ENCODE assay signal across 24 cellular contexts in the genomic region with DNA sequence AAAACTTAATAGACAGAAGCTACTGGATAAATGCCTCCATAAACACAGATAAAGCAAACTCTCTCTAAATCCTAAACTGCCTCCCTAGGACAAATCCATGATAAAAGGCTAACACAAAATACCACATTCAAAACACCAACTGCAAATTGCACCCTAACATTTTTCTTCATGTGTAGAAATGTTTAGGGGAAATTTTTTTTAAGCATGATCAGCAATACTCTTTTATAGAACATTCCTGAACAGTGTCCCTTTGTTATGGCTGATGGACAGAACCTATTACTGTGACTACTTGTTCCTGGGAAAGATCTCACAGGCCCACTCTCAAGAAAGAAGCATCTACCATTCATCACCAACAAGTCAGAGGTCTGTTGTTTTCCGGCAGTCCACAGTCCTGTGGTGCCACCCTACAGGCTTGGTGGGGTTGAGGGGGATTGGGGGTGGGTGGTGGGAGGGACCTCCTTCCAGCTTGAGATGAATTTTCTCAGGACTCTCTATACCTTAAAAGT.
DNase-seq lines count a peak whose midpoint lies in the region; ATAC-seq, FAIRE-seq and TF ChIP-seq lines count a peak whose summit lies in the region.
"Had no signal": no experiment of that assay in that cellular context is flagged by ENCODE, and none has a peak within 500 bp of the region (broad histone marks: within the 10 kb centered on the region; RNA-seq: fewer than 3 reads in every experiment).

No MANE protein-coding gene starts in this region.

- ATAC-seq in HepG2, result no peak
- no peak for ATAC-seq in right lobe of liver
- no peak for ATAC-seq in K562
- ATAC-seq in natural killer cell, result no peak
- no peak for ATAC-seq in GM18867 (IDR thresholded peaks at IDR 0.05; ENCODE audit: unreplicated experiment)
- ATAC-seq: A549; CD8-positive, alpha-beta T cell had no signal

- H3K4me3 ChIP-seq in HepG2 (replicated peaks in 1 of 3; ENCODE audit: insufficient read depth in 1 of 3, low read depth in 2 of 3, low read length in 3 of 3) (no peak overlapping the region), right lobe of liver (no peak overlapping the region), K562 (no peak overlapping the region)
- H3K4me3 ChIP-seq: A549; BLaER1 treated with 17β-estradiol and CSF1 and Interleukin-3, amounts not matched to agents 10 nM and 100 nM; GM12878 had no signal

- H3K4me2 ChIP-seq in HepG2 (ENCODE audit: low read depth, low read length) (no peak overlapping the region), K562 (ENCODE audit: insufficient read depth, low read length) (no peak overlapping the region)
- H3K4me2 ChIP-seq: A549; BLaER1 treated with 17β-estradiol and CSF1 and Interleukin-3, amounts not matched to agents 10 nM and 100 nM had no signal

- no peak overlapping the region for H3K27ac Mint-ChIP-seq in natural killer cell
- H3K27ac Mint-ChIP-seq: B cell; CD4-positive, alpha-beta T cell; CD8-positive, alpha-beta T cell had no signal

- BruUV-seq in HepG2 (replicated peaks; lab: Mats Ljungman, UMichigan) (no TSS peak), K562 (replicated peaks; lab: Mats Ljungman, UMichigan) (no TSS peak)

- H3K9me3 Mint-ChIP-seq in natural killer cell, result no peaks in the 10 kb centered on the region
- H3K9me3 Mint-ChIP-seq: CD4-positive, alpha-beta T cell; CD8-positive, alpha-beta T cell had no signal

- POLR2A ChIA-PET in HepG2 (lab: Yijun Ruan, JAX), result no interaction called here
- POLR2A ChIA-PET in K562 (lab: Yijun Ruan, JAX), result interaction anchor here (0.9 to 3.5 kb wide), 3 partner anchors 8 to 35 kb away, joined by 3 to 13 read pairs (median 4); no protein-coding TSS in a partner anchor

- no peak for FAIRE-seq in HepG2 (lab: Jason Lieb, UNC)
- FAIRE-seq in K562 (lab: Jason Lieb, UNC), result no peak
- FAIRE-seq: A549, GM12878, GM12892, GM18507 had no signal

- H3K27me3 ChIP-seq in HepG2 (ENCODE audit: control insufficient read depth in 1 of 2, insufficient read depth in 2 of 2, low read length in 2 of 2) (no peaks in the 10 kb centered on the region; a peak in 1 of 5 replicates), right lobe of liver (no peaks in the 10 kb centered on the region), K562 (ENCODE audit: control insufficient read depth in 2 of 2, insufficient read depth in 2 of 2, low read length in 2 of 2) (no peaks in the 10 kb centered on the region)
- H3K27me3 ChIP-seq: BLaER1 treated with 17β-estradiol and CSF1 and Interleukin-3, amounts not matched to agents 10 nM and 100 nM had no signal

- no peaks in the 10 kb centered on the region for H4K20me1 ChIP-seq in HepG2 (ENCODE audit: insufficient read depth, low read length)
- no peaks in the 10 kb centered on the region for H4K20me1 ChIP-seq in K562 (replicated peaks; ENCODE audit: control insufficient read depth, insufficient read depth, low read length)

- no peaks in the 10 kb centered on the region; a peak in 1 of 5 replicates for H3K36me3 ChIP-seq in HepG2 (replicated peaks in 1 of 2; ENCODE audit: control insufficient read depth in 1 of 2, insufficient read depth in 2 of 2, low read length in 2 of 2)
- no peaks in the 10 kb centered on the region for H3K36me3 ChIP-seq in right lobe of liver
- H3K36me3 ChIP-seq in K562 (ENCODE audit: control insufficient read depth, insufficient read depth, low read length), result peaks cover 3% of the 10 kb centered on the region; the same call in 1 of the 3 replicates

- intact Hi-C loops in HepG2 (cut with micrococcal nuclease; ENCODE audit: unreplicated experiment) (no loop called here), right lobe of liver (cut with DNase I) (no loop called here), K562 (cut with micrococcal nuclease) (no loop called here), natural killer cell (cut with micrococcal nuclease) (no loop called here)

- DNase-seq in HepG2 (ENCODE audit: low spot score) (no peak), right lobe of liver (no peak), K562 (ENCODE audit: extremely low read depth in 1 of 4, low spot score in 3 of 4) (no peak), natural killer cell (no peak)
- DNase-seq: AML-193; CD4-positive, alpha-beta T cell; CD8-positive, alpha-beta T cell; COR-L47; DMS 273 treated with DMSO at 0.1 percent for 48 hours; DMS153; DMS53; DMS79; DND-41; EL; GDM1 had no signal

- no peaks in the 10 kb centered on the region for H3K79me2 ChIP-seq in HepG2 (ENCODE audit: insufficient read depth, low read length)
- H3K79me2 ChIP-seq in K562 (ENCODE audit: control insufficient read depth, insufficient read depth, low read length), result no peaks in the 10 kb centered on the region

- H3K36me3 Mint-ChIP-seq in natural killer cell, result no peaks in the 10 kb centered on the region

- no peak overlapping the region for H3K27ac ChIP-seq in HepG2 (ENCODE audit: extremely low read length, insufficient read depth, low read length)
- no peak overlapping the region for H3K27ac ChIP-seq in right lobe of liver
- H3K27ac ChIP-seq in K562 (ENCODE audit: extremely low read depth, low read depth, low read length), result no peak overlapping the region
- H3K27ac ChIP-seq: 22Rv1; A549; BLaER1 treated with 17β-estradiol and CSF1 and Interleukin-3, amounts not matched to agents 10 nM and 100 nM; C4-2B had no signal

- CTCF ChIA-PET in HepG2 (lab: Yijun Ruan, JAX; ENCODE audit: low intra/inter-chr PET ratio, low total read pairs), result no interaction called here
- CTCF ChIA-PET in K562 (lab: Yijun Ruan, JAX; ENCODE audit: low intra/inter-chr PET ratio), result no interaction called here

- H3K4me3 Mint-ChIP-seq in natural killer cell, result no peak overlapping the region
- H3K4me3 Mint-ChIP-seq: B cell; CD4-positive, alpha-beta T cell; CD8-positive, alpha-beta T cell had no signal

- no peaks in the 10 kb centered on the region for H3K9me3 ChIP-seq in HepG2 (ENCODE audit: low read length)
- H3K9me3 ChIP-seq in right lobe of liver, result no peaks in the 10 kb centered on the region
- no peaks in the 10 kb centered on the region for H3K9me3 ChIP-seq in K562 (replicated peaks; ENCODE audit: control insufficient read depth, insufficient read depth, low read depth, low read length)
- H3K9me3 ChIP-seq: A549; BLaER1 treated with 17β-estradiol and CSF1 and Interleukin-3, amounts not matched to agents 10 nM and 100 nM had no signal

- no peak overlapping the region for H2AFZ ChIP-seq in HepG2 (ENCODE audit: low read length)
- no peak overlapping the region for H2AFZ ChIP-seq in K562 (ENCODE audit: low read depth, low read length)

- H3K9ac ChIP-seq in HepG2 (ENCODE audit: insufficient read depth, low read depth, low read length) (no peak overlapping the region), K562 (ENCODE audit: insufficient read depth in 1 of 2, low read depth in 2 of 2, low read length in 2 of 2) (no peak overlapping the region)
- H3K9ac ChIP-seq: BLaER1 treated with 17β-estradiol and CSF1 and Interleukin-3, amounts not matched to agents 10 nM and 100 nM had no signal

- no peak for TF ChIP-seq EP300 in HepG2 (IDR thresholded peaks at IDR 0.05; ENCODE audit: low read depth in 2 of 2, low read length in 2 of 2)
- TF ChIP-seq EP300 in HepG2 (CRISPR knock-in tag; IDR thresholded peaks at IDR 0.05; ENCODE audit: borderline replicate concordance), result no peak
- TF ChIP-seq EP300 in K562 (IDR thresholded peaks at IDR 0.05; ENCODE audit: low read length), result no peak

- WGBS in HepG2 (ENCODE audit: low lambda C conversion rate), result 86% methylated on average over 1 of the region's 1 CpG
- 71% methylated on average over 1 of the region's 1 CpG for WGBS in right lobe of liver (ENCODE audit: insufficient coverage, low coverage, low lambda C conversion rate, missing lambda C conversion rate)
- 88% methylated on average over 1 of the region's 1 CpG for WGBS in K562 (ENCODE audit: insufficient coverage, low coverage, missing lambda C conversion rate)

- TF ChIP-seq CTCF in HepG2 (CRISPR knock-in tag; IDR thresholded peaks at IDR 0.05), result no peak
- TF ChIP-seq CTCF in right lobe of liver (IDR thresholded peaks at IDR 0.05), result no peak
- no peak for TF ChIP-seq CTCF in K562 (IDR thresholded peaks at IDR 0.05 in 2 of 3, conservative IDR thresholded peaks at IDR 0.05 in 1 of 3; ENCODE audit: insufficient read depth in 2 of 3, low read depth in 1 of 3, low read length in 3 of 3)
- no peak for TF ChIP-seq CTCF in natural killer cell (IDR thresholded peaks at IDR 0.05)

- TF ChIP-seq RAD21 in HepG2 (CRISPR knock-in tag; IDR thresholded peaks at IDR 0.05) (no peak), K562 (CRISPR knock-in tag; conservative IDR thresholded peaks at IDR 0.05 in 1 of 2, IDR thresholded peaks at IDR 0.05 in 1 of 2) (no peak)

- no peak for TF ChIP-seq POLR2A in HepG2 (IDR thresholded peaks at IDR 0.05; ENCODE audit: insufficient read depth in 1 of 2, low read depth in 2 of 2, low read length in 2 of 2)
- no peak for TF ChIP-seq POLR2A in right lobe of liver (IDR thresholded peaks at IDR 0.05)
- no peak for TF ChIP-seq POLR2A in K562 (conservative IDR thresholded peaks at IDR 0.05)

- no peaks in the 10 kb centered on the region for H3K9me1 ChIP-seq in K562 (ENCODE audit: control insufficient read depth, insufficient read depth, low read length)

- H3K4me1 Mint-ChIP-seq in natural killer cell, result peaks cover 35 to 52% of the 10 kb centered on the region in 2 donors

- no peaks in the 10 kb centered on the region for H3K27me3 Mint-ChIP-seq in natural killer cell (ENCODE audit: low read depth in 2 of 2)
- H3K27me3 Mint-ChIP-seq: B cell; CD4-positive, alpha-beta T cell had no signal

- H3K4me1 ChIP-seq in HepG2 (ENCODE audit: insufficient read depth, low read length), result no peaks in the 10 kb centered on the region
- H3K4me1 ChIP-seq in right lobe of liver, result no peaks in the 10 kb centered on the region
- peaks cover 0 to 11% of the 10 kb centered on the region in 2 experiments; a peak in 1 of 5 replicates for H3K4me1 ChIP-seq in K562 (replicated peaks in 1 of 2; ENCODE audit: control insufficient read depth in 2 of 2, insufficient read depth in 2 of 2, low read length in 2 of 2)
- H3K4me1 ChIP-seq: A549 had no signal

- in situ Hi-C loops in HepG2 (cut with HindIII; ENCODE audit: extremely low pct_ligation_motif_present, low pct_unique_long_range_greater_than_20kb), result no loop called here
- in situ Hi-C loops in K562 (cut with MboI), result no loop called here

TF ChIP-seq in HepG2, 621 proteins besides CTCF, POLR2A, EP300 and RAD21 (continues in another document):
- TF ChIP-seq MAFK (conservative IDR thresholded peaks at IDR 0.05 in 1 of 2, IDR thresholded peaks at IDR 0.05 in 1 of 2; ENCODE audit: low read length in 2 of 2) (peak; percentile 14 to 65; a peak in 2 of 4 replicates), MAFF (IDR thresholded peaks at IDR 0.05; ENCODE audit: low read depth, low read length) (peak; percentile 51; the same call in 1 of the 2 replicates)

TF ChIP-seq in K562, 482 proteins besides CTCF, POLR2A, EP300 and RAD21 (continues in another document):
- peak; percentile 31; the same call in 1 of the 2 replicates for TF ChIP-seq MAFK (IDR thresholded peaks at IDR 0.05; ENCODE audit: low read length)
- peak; percentile 46; the same call in 1 of the 2 replicates for TF ChIP-seq C11orf30 (IDR thresholded peaks at IDR 0.05; ENCODE audit: low read depth)
